1 cellular context compared by ENCODE assay signal in genomic region chr9:89449261-89449671, GRCh38.
TF ChIP-seq lines count a peak whose summit lies in the region.

No MANE protein-coding gene starts in this region.

TF ChIP-seq in GM23338, 12 proteins besides CTCF, POLR2A, EP300 and RAD21 (continued from another document):
- no peak for TF ChIP-seq REST (IDR thresholded peaks at IDR 0.05; ENCODE audit: unreplicated experiment)
- no peak for TF ChIP-seq EZH2phosphoT487 (IDR thresholded peaks at IDR 0.05; ENCODE audit: unreplicated experiment)
- no peak for TF ChIP-seq POLR2AphosphoS5 (IDR thresholded peaks at IDR 0.05; ENCODE audit: low read depth)
- TF ChIP-seq JUNB (IDR thresholded peaks at IDR 0.05; ENCODE audit: unreplicated experiment), result no peak
- TF ChIP-seq STAT1 (IDR thresholded peaks at IDR 0.05; ENCODE audit: unreplicated experiment), result no peak
- TF ChIP-seq ZNF114 (CRISPR knock-in tag; IDR thresholded peaks at IDR 0.05), result no peak
TF ChIP-seq in GM23338: peak in this region for 0.
